ENCODE assay signal across 15 cellular contexts in the genomic region with DNA sequence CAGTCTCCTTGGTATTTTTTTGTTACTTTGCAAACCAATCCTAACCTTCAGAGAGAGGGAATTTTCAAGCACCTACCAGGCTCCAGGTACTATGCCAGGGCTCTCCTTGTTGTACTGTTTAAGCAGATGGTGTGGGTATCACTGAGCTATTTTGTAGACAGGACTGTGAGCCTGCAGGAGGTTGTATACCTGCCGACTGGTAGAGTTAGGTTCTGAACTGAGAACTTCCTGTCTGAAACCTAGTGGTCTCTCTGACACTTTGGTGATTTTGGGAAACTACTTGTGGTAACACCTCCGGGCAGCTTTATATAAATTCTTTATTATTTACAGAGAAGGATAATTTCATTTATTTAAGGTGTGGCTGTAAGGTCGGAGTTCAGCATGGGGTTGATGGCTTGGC. TPM values are rescaled to one million over a fixed set of nuclear protein-coding genes. Genes with fewer than 3 reads are reported as not detected.
A peak's percentile ranks its signal among the peaks of the same experiment; 100 is the strongest.
DNase-seq lines count a peak whose midpoint lies in the region; ATAC-seq, FAIRE-seq and TF ChIP-seq lines count a peak whose summit lies in the region.
"Had no signal": no experiment of that assay in that cellular context is flagged by ENCODE, and none has a peak within 500 bp of the region (broad histone marks: within the 10 kb centered on the region; RNA-seq: fewer than 3 reads in every experiment).

No MANE protein-coding gene starts in this region.

- H3K9me2 ChIP-seq in MM.1S (replicated peaks; ENCODE audit: insufficient read depth, low read length): no peaks in the 10 kb centered on the region

- peaks cover 25% of the 10 kb centered on the region for H3K36me3 Mint-ChIP-seq in CD8-positive, alpha-beta T cell
- peaks cover 11% of the 10 kb centered on the region for H3K36me3 Mint-ChIP-seq in astrocyte (ENCODE audit: low read depth, unreplicated experiment)

- TF ChIP-seq CTCF in CD8-positive, alpha-beta T cell (IDR thresholded peaks at IDR 0.05): no peak
- no peak for TF ChIP-seq CTCF in MM.1S (IDR thresholded peaks at IDR 0.05; ENCODE audit: low read length)
- TF ChIP-seq CTCF in astrocyte (IDR thresholded peaks at IDR 0.05; ENCODE audit: insufficient read depth, low read depth, low read length): no peak

- WGBS in small intestine, 3 donors: 10 to 59% (median 17%) methylated on average over 3 of the region's 3 CpGs

- peak overlapping the region; percentile 7 for H3K4me2 ChIP-seq in MM.1S (ENCODE audit: low read depth, low read length)
- H3K4me2 ChIP-seq in astrocyte (ENCODE audit: low read length): no peak overlapping the region
- H3K4me2 ChIP-seq: PC-9 had no signal

- H3K79me2 ChIP-seq in MM.1S (ENCODE audit: low read length) (no peaks in the 10 kb centered on the region), astrocyte (ENCODE audit: insufficient read depth, low read length) (no peaks in the 10 kb centered on the region)

- FAIRE-seq in astrocyte (lab: Jason Lieb, UNC) (no peak), small intestine (lab: Jason Lieb, UNC) (no peak)

- no peaks in the 10 kb centered on the region for H3K27me3 Mint-ChIP-seq in CD8-positive, alpha-beta T cell (ENCODE audit: low read depth)
- H3K27me3 Mint-ChIP-seq in astrocyte (ENCODE audit: low read depth, unreplicated experiment): peaks cover 13% of the 10 kb centered on the region

- H2AFZ ChIP-seq in MM.1S (ENCODE audit: low read length) (no peak overlapping the region), astrocyte (ENCODE audit: low read depth, low read length) (no peak overlapping the region)
- H2AFZ ChIP-seq: PC-9 had no signal

- H3K9ac ChIP-seq in MM.1S (ENCODE audit: low read length): no peak overlapping the region
- H3K9ac ChIP-seq in astrocyte (ENCODE audit: low read length): no peak overlapping the region

- no peaks in the 10 kb centered on the region for H3K36me3 ChIP-seq in CD8-positive, alpha-beta T cell (ENCODE audit: insufficient read depth, low read length)
- H3K36me3 ChIP-seq in MM.1S (replicated peaks; ENCODE audit: insufficient read depth, low read length) (no peaks in the 10 kb centered on the region), astrocyte (ENCODE audit: insufficient read depth, low read length) (no peaks in the 10 kb centered on the region), small intestine (ENCODE audit: control insufficient read depth in 2 of 2, insufficient read depth in 2 of 2, low read length in 2 of 2) (no peaks in the 10 kb centered on the region)

- no peaks in the 10 kb centered on the region for H3K27me3 ChIP-seq in CD8-positive, alpha-beta T cell (ENCODE audit: insufficient read depth, low read length)
- H3K27me3 ChIP-seq in MM.1S (replicated peaks; ENCODE audit: insufficient read depth, low read length) (no peaks in the 10 kb centered on the region), astrocyte (ENCODE audit: insufficient read depth, low read length) (no peaks in the 10 kb centered on the region), small intestine (ENCODE audit: control insufficient read depth in 2 of 2, insufficient read depth in 2 of 2, low read length in 2 of 2) (peaks cover 0 to 1% of the 10 kb centered on the region in 2 donors)

- DNase-seq in CD8-positive, alpha-beta T cell: no peak
- DNase-seq in MM.1S (peak; percentile 76), astrocyte (ENCODE audit: low read depth) (no peak), small intestine (peak; percentile 26), foreskin melanocyte (no peak)
- DNase-seq in activated naive CD4-positive, alpha-beta T cell treated with anti-CD3 and anti-CD28 coated beads, Interleukin-2, amount 50 U/mL, for 16 hours: no peak
- DNase-seq: ACHN; H7; NCI-H146; NCI-H2107; NCI-H526 treated with DMSO at 0.1 percent for 48 hours; NK-92 treated with Interleukin-12 subunit alpha and Interleukin-12 subunit beta, amount 100 ng/mL, for 24 hours; PC-9 had no signal

- no peak for ATAC-seq in CD8-positive, alpha-beta T cell
- ATAC-seq in HG03571 (IDR thresholded peaks at IDR 0.05; ENCODE audit: unreplicated experiment): no peak

- 0 out of 2 replicates have a peak, but pooled peaks cover 6% of the 10 kb centered on the region for H3F3A ChIP-seq in MM.1S (ENCODE audit: insufficient read depth, low read length)

- H3K9me3 Mint-ChIP-seq in CD8-positive, alpha-beta T cell: no peaks in the 10 kb centered on the region
- H3K9me3 Mint-ChIP-seq in astrocyte (ENCODE audit: unreplicated experiment): no peaks in the 10 kb centered on the region

- POLR2A ChIA-PET in CD8-positive, alpha-beta T cell (lab: Charles Lee): no interaction called here

- H3K27ac ChIP-seq in CD8-positive, alpha-beta T cell (ENCODE audit: low read depth, low read length): no peak overlapping the region
- H3K27ac ChIP-seq in MM.1S (ENCODE audit: low read length) (no peak overlapping the region), astrocyte (ENCODE audit: low read depth, low read length) (no peak overlapping the region), small intestine (ENCODE audit: low read depth in 1 of 2, low read length in 1 of 2) (no peak overlapping the region)
- H3K27ac ChIP-seq: PC-9, SK-N-MC had no signal

- H3K27ac Mint-ChIP-seq in CD8-positive, alpha-beta T cell: peak overlapping the region; percentile 12
- H3K27ac Mint-ChIP-seq in astrocyte (ENCODE audit: unreplicated experiment): no peak overlapping the region

- CTCF ChIA-PET in CD8-positive, alpha-beta T cell (lab: Charles Lee): interaction anchor here (1.2 to 1.5 kb wide), 3 partner anchors 9 to 30 kb away, joined by 3 to 5 read pairs (median 4); a partner anchor contains a TSS

- intact Hi-C loops in CD8-positive, alpha-beta T cell (cut with DNase I, micrococcal nuclease): no loop called here

- no peaks in the 10 kb centered on the region for H3K9me3 ChIP-seq in CD8-positive, alpha-beta T cell (ENCODE audit: low read length)
- H3K9me3 ChIP-seq in MM.1S (replicated peaks; ENCODE audit: insufficient read depth, low read length) (no peaks in the 10 kb centered on the region), astrocyte (ENCODE audit: insufficient read depth, low read depth, low read length) (no peaks in the 10 kb centered on the region), small intestine (ENCODE audit: control insufficient read depth, low read depth) (no peaks in the 10 kb centered on the region)

- H3K4me1 ChIP-seq in CD8-positive, alpha-beta T cell (ENCODE audit: insufficient read depth, low read length): peaks cover 47% of the 10 kb centered on the region
- H3K4me1 ChIP-seq in MM.1S (ENCODE audit: low read length) (peaks cover 31% of the 10 kb centered on the region), astrocyte (ENCODE audit: insufficient read depth, low read length) (no peaks in the 10 kb centered on the region), small intestine (ENCODE audit: control insufficient read depth in 2 of 2, insufficient read depth in 1 of 2, low read depth in 1 of 2, low read length in 1 of 2) (peaks cover 0 to 2% of the 10 kb centered on the region in 2 donors)

- H3K4me3 ChIP-seq in CD8-positive, alpha-beta T cell (ENCODE audit: low read depth, low read length): no peak overlapping the region
- no peak overlapping the region for H3K4me3 ChIP-seq in MM.1S (ENCODE audit: low read length)
- no peak overlapping the region for H3K4me3 ChIP-seq in astrocyte (ENCODE audit: insufficient read depth, low read depth, low read length)
- no peak overlapping the region for H3K4me3 ChIP-seq in small intestine (ENCODE audit: low read depth in 1 of 2, low read length in 2 of 2)
- H3K4me3 ChIP-seq: PC-9, SK-N-MC had no signal

- H4K20me1 ChIP-seq in MM.1S (ENCODE audit: insufficient read depth, low read length) (no peaks in the 10 kb centered on the region), astrocyte (ENCODE audit: insufficient read depth, low read length) (no peaks in the 10 kb centered on the region)

- H3K4me1 Mint-ChIP-seq in CD8-positive, alpha-beta T cell (ENCODE audit: low read depth): peaks cover 60% of the 10 kb centered on the region
- H3K4me1 Mint-ChIP-seq in astrocyte (ENCODE audit: low read depth, unreplicated experiment): no peaks in the 10 kb centered on the region

- peak overlapping the region; percentile 6 for H3K4me3 Mint-ChIP-seq in CD8-positive, alpha-beta T cell
- H3K4me3 Mint-ChIP-seq in astrocyte (ENCODE audit: unreplicated experiment): peak overlapping the region; percentile 62

RNA-seq across cellular contexts. Expression of a gene that starts 4.6 kb away (rescaled TPM):
- 1 to 10 TPM; 4.2 to 4.8 TPM for total RNA-seq in CD8-positive, alpha-beta T cell
- total RNA-seq in astrocyte: 4.9 and 5.0 TPM in 2 replicates
- 1 to 10 TPM in 1 of 3 donors, under 1 TPM in 1, not detected in 1; 0.81 to 1.5 TPM for polyA plus RNA-seq in small intestine

RNA-seq across cellular contexts. Expression of a gene that starts 17.2 kb away (rescaled TPM):
- 10 to 100 TPM; 49.3 to 49.5 TPM for total RNA-seq in CD8-positive, alpha-beta T cell
- total RNA-seq in astrocyte: 20.5 and 22.8 TPM in 2 replicates
- polyA plus RNA-seq in small intestine: 10 to 100 TPM; 11.6 to 16.1 (median 11.9) TPM

RNA-seq across cellular contexts. Expression of a gene that starts 30.1 kb away (rescaled TPM):
- 10 to 100 TPM; 48.8 to 52.3 TPM for total RNA-seq in CD8-positive, alpha-beta T cell
- 18.6 and 20.9 TPM in 2 replicates for total RNA-seq in astrocyte
- 10 to 100 TPM; 15.0 to 16.5 (median 16.2) TPM for polyA plus RNA-seq in small intestine

RNA-seq across cellular contexts. Expression of a gene that starts 42.7 kb away (rescaled TPM):
- total RNA-seq in CD8-positive, alpha-beta T cell: 10 to 100 TPM; 35.6 to 37.0 TPM
- total RNA-seq in astrocyte: 33.2 and 36.0 TPM in 2 replicates
- 10 to 100 TPM; 34.0 to 41.4 (median 38.6) TPM for polyA plus RNA-seq in small intestine

Comparison
In these comparisons a context has a peak if more than half of its experiments do, and no peak if none do; other contexts are left out.
1. DNase-seq: peak in MM.1S (single experiment) and small intestine (single experiment); none in CD8-positive, alpha-beta T cell (0 of 7), astrocyte (single experiment), activated naive CD4-positive, alpha-beta T cell treated with anti-CD3 and anti-CD28 coated beads, Interleukin-2, amount 50 U/mL, for 16 hours (single experiment) and foreskin melanocyte (single experiment).